ENCODE assay signal across 16 cellular contexts in genomic region chr2:45554764-45555163, GRCh38. TPM values are rescaled to one million over a fixed set of nuclear protein-coding genes. Genes with fewer than 3 reads are reported as not detected.
A peak's percentile ranks its signal among the peaks of the same experiment; 100 is the strongest.
DNase-seq lines count a peak whose midpoint lies in the region; TF ChIP-seq lines count a peak whose summit lies in the region.
"Had no signal": no experiment of that assay in that cellular context is flagged by ENCODE, and none has a peak within 500 bp of the region (broad histone marks: within the 10 kb centered on the region; RNA-seq: fewer than 3 reads in every experiment).

No MANE protein-coding gene starts in this region.

- peaks cover 2 to 7% of the 10 kb centered on the region in 2 experiments; a peak in 2 of 3 replicates for H3K36me3 ChIP-seq in HEK293 (ENCODE audit: control insufficient read depth in 2 of 2, insufficient read depth in 1 of 2, low read length in 2 of 2)

- H3K4me3 ChIP-seq in AG04450 (ENCODE audit: low read depth, low read length): no peak overlapping the region
- no peak overlapping the region for H3K4me3 ChIP-seq in HEK293 (ENCODE audit: low read depth, low read length)
- no peak overlapping the region for H3K4me3 ChIP-seq in fibroblast of villous mesenchyme (ENCODE audit: low read depth, low read length)
- H3K4me3 ChIP-seq: BLaER1, lung, SJSA1 had no signal

- H3K27me3 ChIP-seq in AG04450 (ENCODE audit: control insufficient read depth, insufficient read depth, low read length): no peaks in the 10 kb centered on the region
- H3K27me3 ChIP-seq: BLaER1, SJSA1 had no signal

- DNase-seq in AG04450 (ENCODE audit: low read depth, low spot score): no peak
- DNase-seq in activated naive CD8-positive, alpha-beta T cell treated with anti-CD3 and anti-CD28 coated beads for 36 hours: no peak
- DNase-seq in fibroblast of villous mesenchyme (ENCODE audit: low read depth): peak; percentile 27
- DNase-seq in islet precursor cell: no peak
- DNase-seq in iPS-NIHi7 (ENCODE audit: extremely low spot score): no peak
- no peak for DNase-seq in SW 1271 (lab: John Stamatoyannopoulos, UW)
- no peak for DNase-seq in mesenteric fat pad (ENCODE audit: low spot score)
- DNase-seq: activated naive CD4-positive, alpha-beta T cell; NCI-H187; NCI-H774; stimulated activated naive B cell treated with anti-CD40 and anti-IgM and Interleukin-4, amounts not matched to agents 10 μg/mL and 1 μg/mL and 100 μg/mL, for 72 hours had no signal

- H3K9me3 ChIP-seq in AG04450 (ENCODE audit: control insufficient read depth, insufficient read depth, low read length): no peaks in the 10 kb centered on the region
- H3K9me3 ChIP-seq in HEK293 (ENCODE audit: control insufficient read depth, insufficient read depth, low read depth, low read length): no peaks in the 10 kb centered on the region
- H3K9me3 ChIP-seq: BLaER1, SJSA1 had no signal

- POLR2A ChIA-PET in AG04450 (lab: Yijun Ruan, JAX): interaction anchor here (0.6 kb wide), 1 partner anchor 12 kb away, joined by 3 read pairs; no protein-coding TSS in a partner anchor
- POLR2A ChIA-PET in HEK293 (lab: Yijun Ruan, JAX): no interaction called here

- H3K4me1 ChIP-seq in HEK293 (ENCODE audit: control insufficient read depth, insufficient read depth, low read length): no peaks in the 10 kb centered on the region
- H3K4me1 ChIP-seq: BLaER1 had no signal

- H3K9me3 Mint-ChIP-seq in activated naive CD8-positive, alpha-beta T cell treated with anti-CD3 and anti-CD28 coated beads for 36 hours: no peaks in the 10 kb centered on the region

- H3K36me3 Mint-ChIP-seq in activated naive CD8-positive, alpha-beta T cell treated with anti-CD3 and anti-CD28 coated beads for 36 hours: peaks cover 42% of the 10 kb centered on the region

- H3K27ac Mint-ChIP-seq in activated naive CD8-positive, alpha-beta T cell treated with anti-CD3 and anti-CD28 coated beads for 36 hours: peak overlapping the region; percentile 92
- H3K27ac Mint-ChIP-seq: stimulated activated naive B cell treated with anti-CD40 and anti-IgM and Interleukin-4, amounts not matched to agents 10 μg/mL and 1 μg/mL and 100 μg/mL, for 72 hours had no signal

- TF ChIP-seq CTCF in AG04450 (IDR thresholded peaks at IDR 0.05; ENCODE audit: low read depth, low read length) (no peak), HEK293 (tag by site-specific recombination; IDR thresholded peaks at IDR 0.05) (no peak), fibroblast of villous mesenchyme (IDR thresholded peaks at IDR 0.05; ENCODE audit: insufficient read depth, low read depth, low read length) (no peak)

- CTCF ChIA-PET in AG04450 (lab: Charles Lee) (interaction anchor here (1.0 to 1.4 kb wide), 2 partner anchors 31 to 573 kb away, joined by 3 to 8 read pairs; no protein-coding TSS in a partner anchor), HEK293 (lab: Yijun Ruan, JAX) (interaction anchor here (0.5 to 1.3 kb wide), 3 partner anchors 31 to 662 kb away, joined by 3 to 4 read pairs (median 3); no protein-coding TSS in a partner anchor)

- H3K27me3 Mint-ChIP-seq in activated naive CD8-positive, alpha-beta T cell treated with anti-CD3 and anti-CD28 coated beads for 36 hours: no peaks in the 10 kb centered on the region
- H3K27me3 Mint-ChIP-seq: stimulated activated naive B cell treated with anti-CD40 and anti-IgM and Interleukin-4, amounts not matched to agents 10 μg/mL and 1 μg/mL and 100 μg/mL, for 72 hours had no signal

- peaks cover 20% of the 10 kb centered on the region for H3K4me1 Mint-ChIP-seq in activated naive CD8-positive, alpha-beta T cell treated with anti-CD3 and anti-CD28 coated beads for 36 hours

- H3K27ac ChIP-seq in AG04450 (ENCODE audit: low read depth, low read length): peak overlapping the region; percentile 41
- H3K27ac ChIP-seq in HEK293 (ENCODE audit: extremely low read depth, low read depth, low read length): no peak overlapping the region
- H3K27ac ChIP-seq: BLaER1, SJSA1, VCaP had no signal

- no peak overlapping the region for H3K4me3 Mint-ChIP-seq in activated naive CD8-positive, alpha-beta T cell treated with anti-CD3 and anti-CD28 coated beads for 36 hours
- H3K4me3 Mint-ChIP-seq: stimulated activated naive B cell treated with anti-CD40 and anti-IgM and Interleukin-4, amounts not matched to agents 10 μg/mL and 1 μg/mL and 100 μg/mL, for 72 hours had no signal

TF ChIP-seq in HEK293, 187 proteins besides CTCF, POLR2A, EP300 and RAD21:
- peak; percentile 30; the same call in 1 of the 2 replicates for TF ChIP-seq GLIS1 (tag by site-specific recombination; IDR thresholded peaks at IDR 0.05)
- TF ChIP-seq ZBTB17 (tag by site-specific recombination; IDR thresholded peaks at IDR 0.05): no peak

RNA-seq across cellular contexts. Expression of gene SRBD1, which starts 56.3 kb away (rescaled TPM):
- polyA plus RNA-seq in AG04450 (2011; rRNA removed): 7.2 and 8.7 TPM in 2 replicates
- polyA minus RNA-seq in AG04450 (2011; rRNA and poly(A)+ RNA removed): 13.6 and 26.1 TPM in 2 replicates
- total RNA-seq in activated naive CD8-positive, alpha-beta T cell treated with anti-CD3 and anti-CD28 coated beads for 36 hours: 10 to 100 TPM; 18.2 to 19.1 TPM
- 19.6 and 31.1 TPM in 2 replicates for total RNA-seq in fibroblast of villous mesenchyme
- 11.7 TPM for total RNA-seq in mesenteric fat pad
